In genomic region chr1:230155021-230155420, GRCh38 we compare ENCODE assay signal across 16 cellular contexts.
DNase-seq lines count a peak whose midpoint lies in the region; ATAC-seq and TF ChIP-seq lines count a peak whose summit lies in the region.
"Had no signal": no experiment of that assay in that cellular context is flagged by ENCODE, and none has a peak within 500 bp of the region (broad histone marks: within the 10 kb centered on the region; RNA-seq: fewer than 3 reads in every experiment).

No MANE protein-coding gene starts in this region.

- intact Hi-C loops in Right ventricle myocardium superior (cut with DNase I): no loop called here
- intact Hi-C loops in cardiac septum (cut with DNase I): loop anchor here (5.0 kb wide), 1 partner anchor 88 kb away; the partner anchor contains the start of gene GALNT2

- no peak for ATAC-seq in Right ventricle myocardium superior (ENCODE audit: poor library complexity)
- no peak for ATAC-seq in HG02759 (IDR thresholded peaks at IDR 0.05; ENCODE audit: unreplicated experiment)
- ATAC-seq: GM12878, HCT116 had no signal

- peak overlapping the region; percentile 92 for H3K27ac Mint-ChIP-seq in neural progenitor cell

- H3K4me1 ChIP-seq in OCI-LY1 (ENCODE audit: insufficient read depth, low read length, severe bottlenecking) (peaks cover 95% of the 10 kb centered on the region), neural progenitor cell (peaks cover 65% of the 10 kb centered on the region), subcutaneous abdominal adipose tissue (ENCODE audit: control insufficient read depth in 5 of 5, insufficient read depth in 5 of 5, low read length in 5 of 5) (peaks cover 10 to 63% (median 48%) of the 10 kb centered on the region in 5 donors)

- peak overlapping the region; percentile 99 for H3K27ac ChIP-seq in OCI-LY1 (ENCODE audit: low read depth, low read length, poor library complexity, severe bottlenecking)
- no peak overlapping the region for H3K27ac ChIP-seq in neural progenitor cell
- peak overlapping the region; percentile 84 for H3K27ac ChIP-seq in subcutaneous abdominal adipose tissue (ENCODE audit: low read depth, low read length)
- H3K27ac ChIP-seq: 22Rv1, C4-2B had no signal

- H3K27me3 ChIP-seq in OCI-LY1 (ENCODE audit: insufficient read depth, low read length) (no peaks in the 10 kb centered on the region), neural progenitor cell (no peaks in the 10 kb centered on the region), subcutaneous abdominal adipose tissue (ENCODE audit: control insufficient read depth in 5 of 5, insufficient read depth in 4 of 5, low read length in 5 of 5) (no peaks in the 10 kb centered on the region)

- no peaks in the 10 kb centered on the region for H3K9me2 ChIP-seq in OCI-LY1 (ENCODE audit: low read depth, low read length)

- H2AFZ ChIP-seq in OCI-LY1 (ENCODE audit: low read length) (no peak overlapping the region), neural progenitor cell (replicated peaks) (no peak overlapping the region)

- H3F3A ChIP-seq in OCI-LY1 (ENCODE audit: insufficient read depth, low read length) (no peaks in the 10 kb centered on the region), neural progenitor cell (ENCODE audit: low read depth) (peaks cover 26% of the 10 kb centered on the region)

- H3K36me3 Mint-ChIP-seq in neural progenitor cell: peaks cover 9% of the 10 kb centered on the region

- peaks cover 7% of the 10 kb centered on the region for H3K9me3 Mint-ChIP-seq in neural progenitor cell

- H3K9me3 ChIP-seq in OCI-LY1 (ENCODE audit: low read length): no peaks in the 10 kb centered on the region
- no peaks in the 10 kb centered on the region for H3K9me3 ChIP-seq in neural progenitor cell (ENCODE audit: low read depth)
- peaks cover 0 to 5% (median 0%) of the 10 kb centered on the region in 5 donors for H3K9me3 ChIP-seq in subcutaneous abdominal adipose tissue (ENCODE audit: control insufficient read depth in 5 of 5, low read length in 5 of 5)

- no peak overlapping the region for H3K4me3 ChIP-seq in OCI-LY1 (ENCODE audit: low read depth, low read length, poor library complexity, severe bottlenecking)
- H3K4me3 ChIP-seq in neural progenitor cell: no peak overlapping the region
- H3K4me3 ChIP-seq in subcutaneous abdominal adipose tissue (ENCODE audit: low read depth in 1 of 5, low read length in 5 of 5): no peak overlapping the region
- H3K4me3 ChIP-seq: GM12878 had no signal

- DNase-seq in Right ventricle myocardium superior: peak; percentile 36
- no peak for DNase-seq in cardiac septum (ENCODE audit: low spot score)
- no peak for DNase-seq in neural progenitor cell (ENCODE audit: low spot score)
- no peak for DNase-seq in CD1c-positive myeloid dendritic cell (ENCODE audit: extremely low spot score)
- DNase-seq in medulla oblongata (ENCODE audit: extremely low spot score): no peak
- DNase-seq: DMS53, NCI-H1048, NCI-H345, NCI-H526 treated with DMSO at 0.1 percent for 48 hours had no signal

- peaks cover 7% of the 10 kb centered on the region; the same call in 1 of the 2 replicates for H3K36me3 ChIP-seq in OCI-LY1 (ENCODE audit: insufficient read depth, low read length)
- no peaks in the 10 kb centered on the region for H3K36me3 ChIP-seq in neural progenitor cell
- peaks cover 0 to 4% (median 0%) of the 10 kb centered on the region in 5 donors for H3K36me3 ChIP-seq in subcutaneous abdominal adipose tissue (ENCODE audit: control insufficient read depth in 5 of 5, insufficient read depth in 5 of 5, low read length in 5 of 5)

- H3K27me3 Mint-ChIP-seq in neural progenitor cell (ENCODE audit: insufficient read depth, low read depth): peaks cover 2% of the 10 kb centered on the region

- peaks cover 50% of the 10 kb centered on the region for H3K79me2 ChIP-seq in OCI-LY1 (ENCODE audit: insufficient read depth, low read length)
- peaks cover 82% of the 10 kb centered on the region for H3K79me2 ChIP-seq in neural progenitor cell (ENCODE audit: low read depth)

- peaks cover 89% of the 10 kb centered on the region for H3K4me1 Mint-ChIP-seq in neural progenitor cell

- peak overlapping the region; percentile 47; the same call in 1 of the 2 replicates for H3K9ac ChIP-seq in OCI-LY1 (ENCODE audit: low read length)
- no peak overlapping the region for H3K9ac ChIP-seq in neural progenitor cell
- H3K9ac ChIP-seq in subcutaneous abdominal adipose tissue (ENCODE audit: low read length in 5 of 5): no peak overlapping the region

- TF ChIP-seq CTCF in OCI-LY1 (IDR thresholded peaks at IDR 0.05; ENCODE audit: low read length) (no peak), neural progenitor cell (IDR thresholded peaks at IDR 0.05) (no peak)

- H3K4me3 Mint-ChIP-seq in neural progenitor cell: no peak overlapping the region

- H3K4me2 ChIP-seq in OCI-LY1 (ENCODE audit: low read length) (peak overlapping the region; percentile 29; the same call in 1 of the 2 replicates), neural progenitor cell (no peak overlapping the region)

- H4K20me1 ChIP-seq in OCI-LY1 (ENCODE audit: insufficient read depth, low read length) (no peaks in the 10 kb centered on the region), neural progenitor cell (ENCODE audit: low read depth) (peaks cover 70% of the 10 kb centered on the region)
